29 cellular contexts compared by ENCODE assay signal in genomic region chr19:3590991-3591659, GRCh38. TPM values are rescaled to one million over a fixed set of nuclear protein-coding genes. Genes with fewer than 3 reads are reported as not detected.
"Had no signal": no experiment of that assay in that cellular context is flagged by ENCODE, and none has a peak within 500 bp of the region (broad histone marks: within the 10 kb centered on the region; RNA-seq: fewer than 3 reads in every experiment).

No MANE protein-coding gene starts in this region.

- H3K4me2 ChIP-seq: smooth muscle cell had no signal

- H3K9me3 ChIP-seq: left lung, lower lobe of right lung, right atrium auricular region, right lobe of liver, stomach, testis, thyroid gland, transverse colon, upper lobe of left lung, vagina had no signal

- H3K4me1 Mint-ChIP-seq: nephron, neural crest cell had no signal

- H3K4me3 Mint-ChIP-seq: immature natural killer cell; naive thymus-derived CD8-positive, alpha-beta T cell; nephron; neural crest cell; stimulated activated naive B cell treated with anti-CD40 and anti-IgM and Interleukin-4, amounts not matched to agents 10 μg/mL and 1 μg/mL and 100 μg/mL, for 72 hours had no signal

- ATAC-seq: left colon; left lung; lower lobe of right lung; naive thymus-derived CD8-positive, alpha-beta T cell; stimulated activated naive B cell treated with anti-CD40 and anti-IgM and Interleukin-4, amounts not matched to agents 10 μg/mL and 1 μg/mL and 100 μg/mL, for 72 hours; stimulated activated naive CD8-positive, alpha-beta T cell treated with anti-CD3 and anti-CD28 coated beads, Interleukin-15, Interleukin-2, amounts not matched to agents 100 U/mL and 50 U/mL, for 24 hours had no signal

- H3K27me3 Mint-ChIP-seq: naive thymus-derived CD8-positive, alpha-beta T cell; stimulated activated naive B cell treated with anti-CD40 and anti-IgM and Interleukin-4, amounts not matched to agents 10 μg/mL and 1 μg/mL and 100 μg/mL, for 72 hours had no signal

- H3K27me3 ChIP-seq: right lobe of liver, testis, vagina had no signal

- H3K9me3 Mint-ChIP-seq: immature natural killer cell; naive thymus-derived CD8-positive, alpha-beta T cell; stimulated activated naive B cell treated with anti-CD40 and anti-IgM and Interleukin-4, amounts not matched to agents 10 μg/mL and 1 μg/mL and 100 μg/mL, for 72 hours had no signal

- H3K27ac ChIP-seq: left lung, lower lobe of right lung, parathyroid adenoma, right atrium auricular region, right lobe of liver, stomach, testis, thyroid gland, transverse colon, upper lobe of left lung, vagina had no signal

- H3K4me1 ChIP-seq: left lung, parathyroid adenoma, testis had no signal

- H3K36me3 ChIP-seq: left lung, lower lobe of right lung, right atrium auricular region, right lobe of liver, thyroid gland, transverse colon, vagina had no signal

- DNase-seq: hypothalamus; immature natural killer cell; kidney; left colon; left lung; lower lobe of right lung; mammary epithelial cell; mesenchymal stem cell; naive thymus-derived CD8-positive, alpha-beta T cell; nucleus accumbens; stimulated activated CD4-positive, alpha-beta T cell treated with anti-CD3 and anti-CD28 coated beads, Interleukin-2, amount 100 ng/mL, for 24 hours; stimulated activated CD4-positive, alpha-beta T cell treated with anti-CD3 and anti-CD28 coated beads, Interleukin-4, amount 100 ng/mL, for 1 hour; stimulated activated naive B cell treated with anti-CD40 and anti-IgM and Interleukin-4, amounts not matched to agents 10 μg/mL and 1 μg/mL and 100 μg/mL, for 72 hours; stimulated activated naive CD8-positive, alpha-beta T cell treated with anti-CD3 and anti-CD28 coated beads, Interleukin-15, Interleukin-2, amounts not matched to agents 100 U/mL and 50 U/mL, for 24 hours; stomach; testis; thyroid gland; transverse colon; upper lobe of left lung had no signal

- H2AFZ ChIP-seq: parathyroid adenoma had no signal

- H3K36me3 Mint-ChIP-seq: immature natural killer cell had no signal

- H3K79me2 ChIP-seq: parathyroid adenoma had no signal

- H3K27ac Mint-ChIP-seq: nephron; progenitor cell of endocrine pancreas; stimulated activated naive B cell treated with anti-CD40 and anti-IgM and Interleukin-4, amounts not matched to agents 10 μg/mL and 1 μg/mL and 100 μg/mL, for 72 hours had no signal

- H3K4me3 ChIP-seq: left lung, lower lobe of right lung, right atrium auricular region, right lobe of liver, smooth muscle cell, stomach, testis, thyroid gland, transverse colon, upper lobe of left lung, vagina had no signal

RNA-seq across cellular contexts. Expression of gene GIPC3, which starts 5.8 kb away (rescaled TPM):
- total RNA-seq: mammary epithelial cell, progenitor cell of endocrine pancreas, renal cortical epithelial cell, skeletal muscle tissue had no signal

RNA-seq across cellular contexts. Expression of gene TBXA2R, which starts 15.6 kb away (rescaled TPM):
- total RNA-seq: progenitor cell of endocrine pancreas had no signal
